28 cellular contexts compared by ENCODE assay signal in genomic region chr3:14586611-14587010, GRCh38.
"Had no signal": no experiment of that assay in that cellular context is flagged by ENCODE, and none has a peak within 500 bp of the region (broad histone marks: within the 10 kb centered on the region; RNA-seq: fewer than 3 reads in every experiment).

No MANE protein-coding gene starts in this region.

- H3K4me1 ChIP-seq: stomach, suprapubic skin, testis, thyroid gland, tibial artery, tibial nerve, transverse colon, upper lobe of left lung, upper lobe of right lung, uterus, vagina had no signal

- H3K36me3 ChIP-seq: stomach, suprapubic skin, thoracic aorta, thyroid gland, tibial artery, tibial nerve, transverse colon, upper lobe of left lung, upper lobe of right lung, uterus, vagina had no signal

- H3K9me3 Mint-ChIP-seq: stimulated activated effector memory CD8-positive, alpha-beta T cell treated with anti-CD3 and anti-CD28 coated beads, Interleukin-12 subunit alpha, Interleukin-12 subunit beta, amount 100 ng/mL, for 72 hours; stimulated activated memory B cell treated with anti-CD40 and anti-IgM and Interleukin-4, amounts not matched to agents 10 μg/mL and 1 μg/mL and 100 μg/mL, for 72 hours; stimulated activated naive B cell treated with anti-CD40 and anti-IgM and Interleukin-4, amounts not matched to agents 10 μg/mL and 1 μg/mL and 100 μg/mL, for 72 hours; stimulated activated naive CD8-positive, alpha-beta T cell treated with anti-CD3 and anti-CD28 coated beads, Interleukin-15, amount 100 ng/mL, for 72 hours; stimulated activated naive CD8-positive, alpha-beta T cell treated with anti-CD3 and anti-CD28 coated beads, Interleukin-15, Interleukin-2, amounts not matched to agents 100 ng/mL and 50 ng/mL, for 24 hours; type B pancreatic cell had no signal

- H3K4me3 Mint-ChIP-seq: stimulated activated effector memory CD8-positive, alpha-beta T cell treated with anti-CD3 and anti-CD28 coated beads, Interleukin-12 subunit alpha, Interleukin-12 subunit beta, amount 100 ng/mL, for 72 hours; stimulated activated memory B cell treated with anti-CD40 and anti-IgM and Interleukin-4, amounts not matched to agents 10 μg/mL and 1 μg/mL and 100 μg/mL, for 72 hours; stimulated activated naive B cell treated with anti-CD40 and anti-IgM and Interleukin-4, amounts not matched to agents 10 μg/mL and 1 μg/mL and 100 μg/mL, for 72 hours; stimulated activated naive CD8-positive, alpha-beta T cell treated with anti-CD3 and anti-CD28 coated beads, Interleukin-15, amount 100 ng/mL, for 72 hours; stimulated activated naive CD8-positive, alpha-beta T cell treated with anti-CD3 and anti-CD28 coated beads, Interleukin-15, Interleukin-2, amounts not matched to agents 100 ng/mL and 50 ng/mL, for 24 hours; type B pancreatic cell had no signal

- H3K27ac Mint-ChIP-seq: stimulated activated effector memory CD8-positive, alpha-beta T cell treated with anti-CD3 and anti-CD28 coated beads, Interleukin-12 subunit alpha, Interleukin-12 subunit beta, amount 100 ng/mL, for 72 hours; stimulated activated memory B cell treated with anti-CD40 and anti-IgM and Interleukin-4, amounts not matched to agents 10 μg/mL and 1 μg/mL and 100 μg/mL, for 72 hours; stimulated activated naive B cell treated with anti-CD40 and anti-IgM and Interleukin-4, amounts not matched to agents 10 μg/mL and 1 μg/mL and 100 μg/mL, for 72 hours; stimulated activated naive CD8-positive, alpha-beta T cell treated with anti-CD3 and anti-CD28 coated beads, Interleukin-15, amount 100 ng/mL, for 72 hours; stimulated activated naive CD8-positive, alpha-beta T cell treated with anti-CD3 and anti-CD28 coated beads, Interleukin-15, Interleukin-2, amounts not matched to agents 100 ng/mL and 50 ng/mL, for 24 hours; type B pancreatic cell had no signal

- H3K27me3 ChIP-seq: testis, thyroid gland, transverse colon, upper lobe of left lung, upper lobe of right lung, uterus, vagina had no signal

- H3K36me3 Mint-ChIP-seq: stimulated activated effector memory CD8-positive, alpha-beta T cell treated with anti-CD3 and anti-CD28 coated beads, Interleukin-12 subunit alpha, Interleukin-12 subunit beta, amount 100 ng/mL, for 72 hours; stimulated activated memory B cell treated with anti-CD40 and anti-IgM and Interleukin-4, amounts not matched to agents 10 μg/mL and 1 μg/mL and 100 μg/mL, for 72 hours; stimulated activated naive B cell treated with anti-CD40 and anti-IgM and Interleukin-4, amounts not matched to agents 10 μg/mL and 1 μg/mL and 100 μg/mL, for 72 hours; type B pancreatic cell had no signal

- DNase-seq: stimulated activated CD4-positive, alpha-beta T cell treated with anti-CD3 and anti-CD28 coated beads, Interleukin-2, amount 100 ng/mL, for 48 hours; stimulated activated CD4-positive, alpha-beta T cell treated with anti-CD3 and anti-CD28 coated beads, Interleukin-4, amount 100 ng/mL, for 1 hour; stimulated activated CD4-positive, alpha-beta T cell treated with anti-CD3 and anti-CD28 coated beads, Interleukin-4, amount 100 ng/mL, for 24 hours; stimulated activated CD4-positive, alpha-beta T cell treated with anti-CD3 and anti-CD28 coated beads, Interleukin-4, amount 100 ng/mL, for 4 hours; stimulated activated CD8-positive, alpha-beta memory T cell treated with anti-CD3 and anti-CD28 coated beads, Interleukin-4, amount 100 ng/mL, for 48 hours; stimulated activated naive B cell treated with anti-CD40 and anti-IgM and Interleukin-4, amounts not matched to agents 10 μg/mL and 1 μg/mL and 100 μg/mL, for 72 hours; stimulated activated naive CD4-positive, alpha-beta T cell; stimulated activated naive CD4-positive, alpha-beta T cell treated with Interleukin-2 at 50 U/mL for 16 hours; stimulated activated naive CD8-positive, alpha-beta T cell treated with anti-CD3 and anti-CD28 coated beads, Interleukin-15, amount 100 ng/mL, for 72 hours; stimulated activated naive CD8-positive, alpha-beta T cell treated with anti-CD3 and anti-CD28 coated beads, Interleukin-15, Interleukin-2, amounts not matched to agents 100 U/mL and 50 U/mL, for 24 hours; stomach; substantia nigra; testis; thyroid gland; tibial artery; transverse colon; trophoblast cell; upper lobe of left lung; upper lobe of right lung; uterus had no signal

- H3K4me1 Mint-ChIP-seq: stimulated activated effector memory CD8-positive, alpha-beta T cell treated with anti-CD3 and anti-CD28 coated beads, Interleukin-12 subunit alpha, Interleukin-12 subunit beta, amount 100 ng/mL, for 72 hours; stimulated activated memory B cell treated with anti-CD40 and anti-IgM and Interleukin-4, amounts not matched to agents 10 μg/mL and 1 μg/mL and 100 μg/mL, for 72 hours; stimulated activated naive B cell treated with anti-CD40 and anti-IgM and Interleukin-4, amounts not matched to agents 10 μg/mL and 1 μg/mL and 100 μg/mL, for 72 hours had no signal

- H3K27ac ChIP-seq: stomach, suprapubic skin, testis, thoracic aorta, thyroid gland, tibial artery, tibial nerve, transverse colon, upper lobe of left lung, upper lobe of right lung, uterus, vagina had no signal

- H3K4me3 ChIP-seq: stomach, suprapubic skin, testis, thoracic aorta, thyroid gland, tibial artery, tibial nerve, transverse colon, upper lobe of left lung, upper lobe of right lung, uterus, vagina had no signal

- ATAC-seq: stimulated activated effector memory CD8-positive, alpha-beta T cell treated with anti-CD3 and anti-CD28 coated beads, Interleukin-12 subunit alpha, Interleukin-12 subunit beta, amount 100 ng/mL, for 72 hours; stimulated activated memory B cell treated with anti-CD40 and anti-IgM and Interleukin-4, amounts not matched to agents 10 μg/mL and 1 μg/mL and 100 μg/mL, for 72 hours; stimulated activated naive B cell treated with anti-CD40 and anti-IgM and Interleukin-4, amounts not matched to agents 10 μg/mL and 1 μg/mL and 100 μg/mL, for 72 hours; stimulated activated naive CD8-positive, alpha-beta T cell treated with anti-CD3 and anti-CD28 coated beads, Interleukin-15, amount 100 ng/mL, for 72 hours; stimulated activated naive CD8-positive, alpha-beta T cell treated with anti-CD3 and anti-CD28 coated beads, Interleukin-15, Interleukin-2, amounts not matched to agents 100 U/mL and 50 U/mL, for 24 hours; upper lobe of right lung had no signal

- H3K9me3 ChIP-seq: stomach, suprapubic skin, testis, thoracic aorta, thyroid gland, tibial artery, tibial nerve, transverse colon, upper lobe of left lung, upper lobe of right lung, uterus, vagina had no signal
